In the genomic region with DNA sequence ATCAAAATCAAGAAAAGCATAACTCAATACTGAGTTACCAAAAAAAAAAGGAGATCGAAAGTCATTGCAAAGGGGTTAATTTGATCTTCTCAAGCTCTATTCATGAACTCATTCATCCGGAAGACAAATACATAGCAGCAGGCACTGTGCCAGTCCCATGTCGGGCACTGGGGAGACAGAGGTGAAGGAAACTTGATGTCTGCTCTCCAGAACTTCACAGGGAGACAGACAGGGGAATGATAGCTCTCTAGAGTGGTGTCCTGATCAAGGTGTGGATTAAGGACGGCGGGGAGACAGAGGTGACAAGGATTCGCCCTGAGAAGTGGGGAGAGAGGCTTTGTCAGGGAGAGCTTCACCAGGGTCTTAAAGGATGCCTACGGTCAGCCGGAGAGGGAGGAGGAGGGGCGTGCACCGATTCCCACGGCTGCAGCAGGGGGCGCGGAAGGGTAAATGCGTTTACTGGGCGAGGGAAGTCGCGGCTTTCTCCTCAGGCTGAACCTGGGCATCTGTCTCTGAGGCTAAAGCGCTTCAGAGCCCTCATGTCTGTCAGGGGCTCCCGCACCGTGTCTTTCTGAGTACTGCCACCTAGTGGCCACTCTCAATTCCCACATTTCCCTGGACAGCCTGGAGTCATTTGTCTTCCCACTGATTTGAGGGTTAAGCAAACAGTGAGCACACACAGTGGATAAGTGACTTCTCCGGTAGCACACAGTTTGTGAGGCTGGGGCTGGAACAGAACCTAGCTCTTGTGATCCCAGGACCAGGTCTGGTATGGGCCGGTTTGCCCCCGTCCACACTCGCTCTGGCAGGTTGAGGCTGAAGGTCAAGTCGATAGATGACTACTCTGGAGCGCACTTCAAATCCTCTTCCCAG, we compare ENCODE assay signal across 2 cellular contexts.
TF ChIP-seq lines count a peak whose summit lies in the region.

No MANE protein-coding gene starts in this region.

TF ChIP-seq in A549, 52 proteins besides CTCF, POLR2A, EP300 and RAD21 (continued from another document):
- TF ChIP-seq, protein P1, sequence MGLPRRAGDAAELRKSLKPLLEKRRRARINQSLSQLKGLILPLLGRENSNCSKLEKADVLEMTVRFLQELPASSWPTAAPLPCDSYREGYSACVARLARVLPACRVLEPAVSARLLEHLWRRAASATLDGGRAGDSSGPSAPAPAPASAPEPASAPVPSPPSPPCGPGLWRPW (IDR thresholded peaks at IDR 0.05): no peak

TF ChIP-seq in liver, 16 proteins besides CTCF, POLR2A, EP300 and RAD21 (continued from another document):
- TF ChIP-seq, protein P2, sequence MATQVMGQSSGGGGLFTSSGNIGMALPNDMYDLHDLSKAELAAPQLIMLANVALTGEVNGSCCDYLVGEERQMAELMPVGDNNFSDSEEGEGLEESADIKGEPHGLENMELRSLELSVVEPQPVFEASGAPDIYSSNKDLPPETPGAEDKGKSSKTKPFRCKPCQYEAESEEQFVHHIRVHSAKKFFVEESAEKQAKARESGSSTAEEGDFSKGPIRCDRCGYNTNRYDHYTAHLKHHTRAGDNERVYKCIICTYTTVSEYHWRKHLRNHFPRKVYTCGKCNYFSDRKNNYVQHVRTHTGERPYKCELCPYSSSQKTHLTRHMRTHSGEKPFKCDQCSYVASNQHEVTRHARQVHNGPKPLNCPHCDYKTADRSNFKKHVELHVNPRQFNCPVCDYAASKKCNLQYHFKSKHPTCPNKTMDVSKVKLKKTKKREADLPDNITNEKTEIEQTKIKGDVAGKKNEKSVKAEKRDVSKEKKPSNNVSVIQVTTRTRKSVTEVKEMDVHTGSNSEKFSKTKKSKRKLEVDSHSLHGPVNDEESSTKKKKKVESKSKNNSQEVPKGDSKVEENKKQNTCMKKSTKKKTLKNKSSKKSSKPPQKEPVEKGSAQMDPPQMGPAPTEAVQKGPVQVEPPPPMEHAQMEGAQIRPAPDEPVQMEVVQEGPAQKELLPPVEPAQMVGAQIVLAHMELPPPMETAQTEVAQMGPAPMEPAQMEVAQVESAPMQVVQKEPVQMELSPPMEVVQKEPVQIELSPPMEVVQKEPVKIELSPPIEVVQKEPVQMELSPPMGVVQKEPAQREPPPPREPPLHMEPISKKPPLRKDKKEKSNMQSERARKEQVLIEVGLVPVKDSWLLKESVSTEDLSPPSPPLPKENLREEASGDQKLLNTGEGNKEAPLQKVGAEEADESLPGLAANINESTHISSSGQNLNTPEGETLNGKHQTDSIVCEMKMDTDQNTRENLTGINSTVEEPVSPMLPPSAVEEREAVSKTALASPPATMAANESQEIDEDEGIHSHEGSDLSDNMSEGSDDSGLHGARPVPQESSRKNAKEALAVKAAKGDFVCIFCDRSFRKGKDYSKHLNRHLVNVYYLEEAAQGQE (IDR thresholded peaks at IDR 0.05): no peak
